In the genomic region with DNA sequence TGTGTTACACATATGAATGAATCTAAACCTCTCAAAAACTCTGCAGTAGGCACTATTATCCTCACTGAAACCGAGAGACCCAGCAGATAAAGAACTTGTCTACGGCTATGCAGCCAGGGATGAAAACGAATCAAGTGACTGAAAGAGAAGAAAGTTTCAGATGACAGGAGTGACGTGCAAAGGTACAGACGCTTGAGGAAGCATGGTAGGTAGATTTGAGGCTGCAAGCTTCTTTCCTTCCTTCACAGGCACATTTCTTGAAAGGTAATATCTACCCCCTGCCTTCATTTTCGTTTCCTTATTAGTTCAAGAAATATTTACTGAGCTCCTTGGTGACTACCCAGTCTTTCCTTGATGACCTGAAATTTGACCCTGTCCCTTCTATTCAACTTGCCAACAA, we compare ENCODE assay signal across 29 cellular contexts.
"Had no signal": no experiment of that assay in that cellular context is flagged by ENCODE, and none has a peak within 500 bp of the region (broad histone marks: within the 10 kb centered on the region; RNA-seq: fewer than 3 reads in every experiment).

No MANE protein-coding gene starts in this region.

- H3K4me1 ChIP-seq: pancreas, prostate gland, upper lobe of left lung, vagina had no signal

- H3K36me3 ChIP-seq: heart right ventricle, left ventricle myocardium inferior, pancreas, prostate gland, upper lobe of left lung, vagina had no signal

- ATAC-seq: activated CD8-positive, alpha-beta T cell treated with anti-CD3 and anti-CD28 coated beads for 36 hours; activated naive CD8-positive, alpha-beta T cell treated with anti-CD3 and anti-CD28 coated beads, Interleukin-2, amount 50 U/mL, for 24 hours; activated T-cell treated with anti-CD3 and anti-CD28 coated beads, Interleukin-2, amount 50 U/mL, for 4 hours; activated T-helper 17 cell treated with anti-CD3 and anti-CD28 coated beads, Interleukin-2, amount 50 U/mL, for 72 hours; esophagus mucosa; heart right ventricle; pancreas; sciatic nerve; stimulated activated memory B cell treated with anti-CD40 and anti-IgM and Interleukin-4, amounts not matched to agents 10 μg/mL and 1 μg/mL and 100 μg/mL, for 72 hours; stimulated activated naive CD8-positive, alpha-beta T cell treated with anti-CD3 and anti-CD28 coated beads, Interleukin-15, amount 100 ng/mL, for 72 hours had no signal

- H3K9me3 Mint-ChIP-seq: activated B cell treated with CpG ODN at 0.5 μM for 24 hours; activated CD8-positive, alpha-beta T cell treated with anti-CD3 and anti-CD28 coated beads for 36 hours; activated naive CD4-positive, alpha-beta T cell treated with anti-CD3 and anti-CD28 coated beads, Interleukin-2, amount 50 U/mL, for 24 hours; activated naive CD8-positive, alpha-beta T cell treated with anti-CD3 and anti-CD28 coated beads, Interleukin-2, amount 50 U/mL, for 24 hours; activated T-cell treated with anti-CD3 and anti-CD28 coated beads, Interleukin-2, amount 50 U/mL, for 4 hours; activated T-helper 17 cell treated with anti-CD3 and anti-CD28 coated beads, Interleukin-2, amount 50 U/mL, for 72 hours; stimulated activated memory B cell treated with anti-CD40 and anti-IgM and Interleukin-4, amounts not matched to agents 10 μg/mL and 1 μg/mL and 100 μg/mL, for 72 hours; stimulated activated naive CD8-positive, alpha-beta T cell treated with anti-CD3 and anti-CD28 coated beads, Interleukin-15, amount 100 ng/mL, for 72 hours; T-helper 2 cell treated with Interferon-gamma antibody and Interleukin-4, amounts not matched to agents 5 μg/mL and 100 μg/mL, for 36 hours had no signal

- H3K27me3 ChIP-seq: heart right ventricle, pancreas, upper lobe of left lung, vagina had no signal

- H3K4me3 ChIP-seq: heart right ventricle, left ventricle myocardium inferior, lung, pancreas, prostate gland, skin epidermis, upper lobe of left lung, vagina had no signal

- H3K27me3 Mint-ChIP-seq: activated B cell treated with CpG ODN at 0.5 μM for 24 hours; activated naive CD4-positive, alpha-beta T cell treated with anti-CD3 and anti-CD28 coated beads, Interleukin-2, amount 50 U/mL, for 24 hours; stimulated activated memory B cell treated with anti-CD40 and anti-IgM and Interleukin-4, amounts not matched to agents 10 μg/mL and 1 μg/mL and 100 μg/mL, for 72 hours; stimulated activated naive CD8-positive, alpha-beta T cell treated with anti-CD3 and anti-CD28 coated beads, Interleukin-15, amount 100 ng/mL, for 72 hours had no signal

- H3K27ac Mint-ChIP-seq: activated B cell treated with CpG ODN at 0.5 μM for 24 hours; activated CD8-positive, alpha-beta T cell treated with anti-CD3 and anti-CD28 coated beads for 36 hours; activated naive CD4-positive, alpha-beta T cell treated with anti-CD3 and anti-CD28 coated beads, Interleukin-2, amount 50 U/mL, for 24 hours; activated naive CD8-positive, alpha-beta T cell treated with anti-CD3 and anti-CD28 coated beads, Interleukin-2, amount 50 U/mL, for 24 hours; activated T-helper 17 cell treated with anti-CD3 and anti-CD28 coated beads, Interleukin-2, amount 50 U/mL, for 72 hours; nephron; stimulated activated memory B cell treated with anti-CD40 and anti-IgM and Interleukin-4, amounts not matched to agents 10 μg/mL and 1 μg/mL and 100 μg/mL, for 72 hours; T-helper 2 cell treated with Interferon-gamma antibody and Interleukin-4, amounts not matched to agents 5 μg/mL and 100 μg/mL, for 36 hours had no signal

- H3K27ac ChIP-seq: heart right ventricle, left ventricle myocardium inferior, pancreas, prostate gland, skin epidermis, upper lobe of left lung, vagina had no signal

- H3K4me1 Mint-ChIP-seq: activated B cell treated with CpG ODN at 0.5 μM for 24 hours; activated T-helper 17 cell treated with anti-CD3 and anti-CD28 coated beads, Interleukin-2, amount 50 U/mL, for 72 hours; nephron; stimulated activated memory B cell treated with anti-CD40 and anti-IgM and Interleukin-4, amounts not matched to agents 10 μg/mL and 1 μg/mL and 100 μg/mL, for 72 hours had no signal

- H3K4me3 Mint-ChIP-seq: activated B cell treated with CpG ODN at 0.5 μM for 24 hours; activated CD8-positive, alpha-beta T cell treated with anti-CD3 and anti-CD28 coated beads for 36 hours; activated naive CD4-positive, alpha-beta T cell treated with anti-CD3 and anti-CD28 coated beads, Interleukin-2, amount 50 U/mL, for 24 hours; activated naive CD8-positive, alpha-beta T cell treated with anti-CD3 and anti-CD28 coated beads, Interleukin-2, amount 50 U/mL, for 24 hours; activated T-cell treated with anti-CD3 and anti-CD28 coated beads, Interleukin-2, amount 50 U/mL, for 4 hours; activated T-helper 17 cell treated with anti-CD3 and anti-CD28 coated beads, Interleukin-2, amount 50 U/mL, for 72 hours; nephron; stimulated activated memory B cell treated with anti-CD40 and anti-IgM and Interleukin-4, amounts not matched to agents 10 μg/mL and 1 μg/mL and 100 μg/mL, for 72 hours; stimulated activated naive CD8-positive, alpha-beta T cell treated with anti-CD3 and anti-CD28 coated beads, Interleukin-15, amount 100 ng/mL, for 72 hours; T-helper 2 cell treated with Interferon-gamma antibody and Interleukin-4, amounts not matched to agents 5 μg/mL and 100 μg/mL, for 36 hours had no signal

- DNase-seq: activated B cell treated with CpG ODN at 0.5 μM for 24 hours; activated CD4-positive, alpha-beta T cell treated with anti-CD3 and anti-CD28 coated beads, Interleukin-2, amount 50 U/mL, for 1 hour; activated CD8-positive, alpha-beta T cell treated with anti-CD3 and anti-CD28 coated beads for 36 hours; activated naive CD8-positive, alpha-beta T cell treated with anti-CD3 and anti-CD28 coated beads, Interleukin-2, amount 50 U/mL, for 24 hours; activated T-cell treated with anti-CD3 and anti-CD28 coated beads, Interleukin-2, amount 50 U/mL, for 4 hours; amygdala; caudate nucleus; foreskin fibroblast; heart right ventricle; left ventricle myocardium inferior; mesendoderm; pancreas; retina; stimulated activated CD4-positive, alpha-beta T cell treated with anti-CD3 and anti-CD28 coated beads, Interleukin-4, amount 100 ng/mL, for 4 hours; stimulated activated CD8-positive, alpha-beta memory T cell treated with anti-CD3 and anti-CD28 coated beads, Interleukin-4, amount 100 ng/mL, for 48 hours; stimulated activated naive CD8-positive, alpha-beta T cell treated with anti-CD3 and anti-CD28 coated beads, Interleukin-15, amount 100 ng/mL, for 72 hours; substantia nigra; upper lobe of left lung had no signal

- H3K9me3 ChIP-seq: pancreas, prostate gland, upper lobe of left lung, vagina had no signal

- H3K36me3 Mint-ChIP-seq: activated naive CD4-positive, alpha-beta T cell treated with anti-CD3 and anti-CD28 coated beads, Interleukin-2, amount 50 U/mL, for 24 hours; stimulated activated memory B cell treated with anti-CD40 and anti-IgM and Interleukin-4, amounts not matched to agents 10 μg/mL and 1 μg/mL and 100 μg/mL, for 72 hours had no signal
